In the genomic region with DNA sequence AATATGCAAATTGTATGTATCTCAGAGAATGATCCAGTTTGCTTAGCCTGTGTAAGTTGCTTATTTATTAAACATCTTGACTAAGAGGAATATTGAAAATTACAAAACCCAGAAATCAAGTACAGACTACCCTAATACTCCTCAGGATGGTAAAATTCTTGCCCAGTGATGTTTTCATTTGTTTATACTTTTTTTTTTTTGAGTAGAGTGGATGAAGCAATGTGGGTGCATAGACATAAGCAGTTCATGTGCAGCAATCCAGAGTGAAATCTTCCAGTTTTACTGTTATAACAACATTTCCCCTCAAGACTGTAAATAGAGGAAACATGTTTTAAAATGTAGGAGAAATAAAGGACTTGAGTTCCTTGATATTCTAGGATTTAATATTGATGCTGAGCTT, we compare ENCODE assay signal across 24 cellular contexts. TPM values are rescaled to one million over a fixed set of nuclear protein-coding genes. Genes with fewer than 3 reads are reported as not detected.
"Had no signal": no experiment of that assay in that cellular context is flagged by ENCODE, and none has a peak within 500 bp of the region (broad histone marks: within the 10 kb centered on the region; RNA-seq: fewer than 3 reads in every experiment).

No MANE protein-coding gene starts in this region.

- H3K4me2 ChIP-seq: smooth muscle cell had no signal

- ATAC-seq: left colon; left lung; lower lobe of right lung; natural killer cell; right lobe of liver; stimulated activated memory B cell treated with anti-CD40 and anti-IgM and Interleukin-4, amounts not matched to agents 10 μg/mL and 1 μg/mL and 100 μg/mL, for 72 hours; stimulated activated naive CD8-positive, alpha-beta T cell treated with anti-CD3 and anti-CD28 coated beads, Interleukin-15, amount 100 ng/mL, for 72 hours had no signal

- DNase-seq: kidney; left colon; left lung; lower lobe of right lung; mammary epithelial cell; mesendoderm; naive B cell; natural killer cell; nephron progenitor cell; ovary; right lobe of liver; stimulated activated CD4-positive, alpha-beta T cell treated with anti-CD3 and anti-CD28 coated beads, Interleukin-1b, Interleukin-23, amount 100 ng/mL, for 48 hours; stimulated activated CD4-positive, alpha-beta T cell treated with anti-CD3 and anti-CD28 coated beads, Interleukin-2, amount 100 ng/mL, for 48 hours; stimulated activated CD4-positive, alpha-beta T cell treated with anti-CD3 and anti-CD28 coated beads, Interleukin-4, amount 100 ng/mL, for 4 hours; stimulated activated CD8-positive, alpha-beta memory T cell treated with anti-CD3 and anti-CD28 coated beads, Interleukin-4, amount 100 ng/mL, for 48 hours; stimulated activated naive CD4-positive, alpha-beta T cell treated with Interleukin-2 at 50 U/mL for 16 hours; stimulated activated naive CD8-positive, alpha-beta T cell treated with anti-CD3 and anti-CD28 coated beads, Interleukin-15, amount 100 ng/mL, for 72 hours; substantia nigra; uterus had no signal

- H3K36me3 ChIP-seq: left lung, lower lobe of right lung, ovary, right atrium auricular region, right lobe of liver, tibial nerve, uterus had no signal

- H3K4me1 ChIP-seq: lower lobe of right lung, right lobe of liver, uterus had no signal

- H3K27ac ChIP-seq: left lung, lower lobe of right lung, ovary, right atrium auricular region, right lobe of liver, tibial nerve, uterus had no signal

- H3K9me3 ChIP-seq: left lung, lower lobe of right lung, ovary, right atrium auricular region, right lobe of liver, tibial nerve, uterus had no signal

- H3K4me3 ChIP-seq: left lung, lower lobe of right lung, ovary, right atrium auricular region, right lobe of liver, smooth muscle cell, tibial nerve, uterus had no signal

- H3K27me3 ChIP-seq: ovary, right atrium auricular region had no signal

RNA-seq across cellular contexts. Expression of gene GLRB, which starts 4.7 kb away (rescaled TPM):
- total RNA-seq: mononuclear cell, natural killer cell had no signal
